Comparison of ENCODE assay signal across 17 cellular contexts in the genomic region with DNA sequence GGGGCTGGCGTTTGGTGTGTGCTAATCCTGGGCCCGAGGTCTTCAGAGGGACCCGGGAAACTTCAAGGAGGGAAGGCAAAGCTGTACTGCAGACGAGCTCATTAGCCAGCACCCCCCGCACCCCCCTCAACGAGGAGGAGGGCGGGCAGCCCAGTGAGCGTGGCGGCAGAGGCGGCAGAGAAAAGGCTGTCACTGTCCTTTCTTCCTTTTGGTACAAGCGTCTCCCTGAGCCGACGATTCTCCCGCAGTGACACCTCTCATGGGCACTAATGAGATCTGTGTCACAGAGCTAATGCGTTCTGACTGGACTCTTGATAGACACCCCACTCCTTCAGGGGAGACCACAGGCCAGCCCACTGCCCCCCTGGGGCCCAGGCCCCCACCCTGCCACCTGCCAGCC. TPM values are rescaled to one million over a fixed set of nuclear protein-coding genes. Genes with fewer than 3 reads are reported as not detected.
DNase-seq lines count a peak whose midpoint lies in the region; ATAC-seq and TF ChIP-seq lines count a peak whose summit lies in the region.
"Had no signal": no experiment of that assay in that cellular context is flagged by ENCODE, and none has a peak within 500 bp of the region (broad histone marks: within the 10 kb centered on the region; RNA-seq: fewer than 3 reads in every experiment).

No MANE protein-coding gene starts in this region.

- WGBS in tibial nerve, 2 donors = 70 to 72% methylated on average over 15 of the region's 15 CpGs

- ATAC-seq in GM19467 (IDR thresholded peaks at IDR 0.05; ENCODE audit: unreplicated experiment) = no peak
- ATAC-seq in activated T-cell treated with anti-CD3 and anti-CD28 coated beads, Interleukin-2, amount 50 U/mL, for 4 hours = no peak

- H3K27me3 ChIP-seq in tibial nerve = no peaks in the 10 kb centered on the region

- H3K4me1 Mint-ChIP-seq in activated T-cell treated with anti-CD3 and anti-CD28 coated beads, Interleukin-2, amount 50 U/mL, for 4 hours (ENCODE audit: low read depth) = peaks cover 2% of the 10 kb centered on the region

- no peaks in the 10 kb centered on the region for H3K27me3 Mint-ChIP-seq in activated T-cell treated with anti-CD3 and anti-CD28 coated beads, Interleukin-2, amount 50 U/mL, for 4 hours (ENCODE audit: low read depth)
- H3K27me3 Mint-ChIP-seq: B cell; CD4-positive, alpha-beta T cell had no signal

- no peaks in the 10 kb centered on the region for H3K9me3 ChIP-seq in tibial nerve

- DNase-seq in NCI-H82 (lab: John Stamatoyannopoulos, UW) (peak; percentile 53), NCI-H82 treated with DMSO at 0.1 percent for 48 hours (lab: John Stamatoyannopoulos, UW; ENCODE audit: unreplicated experiment) (no peak), globus pallidus (ENCODE audit: low spot score) (peak; percentile 16), pons (ENCODE audit: low spot score) (peak; percentile 24), tibial nerve (ENCODE audit: low spot score in 2 of 2) (no peak), KG1 (lab: John Stamatoyannopoulos, UW) (no peak)
- no peak for DNase-seq in activated T-cell treated with anti-CD3 and anti-CD28 coated beads, Interleukin-2, amount 50 U/mL, for 4 hours
- DNase-seq: ACHN; C1 segment of cervical spinal cord; Calu3; CD4-positive, alpha-beta T cell; DMS 273 treated with DMSO at 0.1 percent for 48 hours; GOT3; H9 had no signal

- no peak for TF ChIP-seq CTCF in tibial nerve (IDR thresholded peaks at IDR 0.05)

- no peaks in the 10 kb centered on the region for H3K9me3 Mint-ChIP-seq in activated T-cell treated with anti-CD3 and anti-CD28 coated beads, Interleukin-2, amount 50 U/mL, for 4 hours
- H3K9me3 Mint-ChIP-seq: CD4-positive, alpha-beta T cell; H9 had no signal

- TF ChIP-seq EP300 in tibial nerve (IDR thresholded peaks at IDR 0.05) = no peak

- H3K36me3 ChIP-seq in tibial nerve = peaks cover 0 to 42% (median 0%) of the 10 kb centered on the region in 3 donors

- peaks cover 14% of the 10 kb centered on the region for H3K36me3 Mint-ChIP-seq in activated T-cell treated with anti-CD3 and anti-CD28 coated beads, Interleukin-2, amount 50 U/mL, for 4 hours (ENCODE audit: insufficient read depth)

- TF ChIP-seq POLR2A in tibial nerve (IDR thresholded peaks at IDR 0.05) = no peak

- peaks cover 0 to 55% (median 35%) of the 10 kb centered on the region in 4 donors for H3K4me1 ChIP-seq in tibial nerve

- no peak overlapping the region for H3K4me3 Mint-ChIP-seq in activated T-cell treated with anti-CD3 and anti-CD28 coated beads, Interleukin-2, amount 50 U/mL, for 4 hours
- H3K4me3 Mint-ChIP-seq: B cell; CD4-positive, alpha-beta T cell; H9 had no signal

- H3K4me3 ChIP-seq in tibial nerve = no peak overlapping the region

- peak overlapping the region in 3 of 4 donors; percentile 50 to 93 (median 90) for H3K27ac ChIP-seq in tibial nerve
- H3K27ac ChIP-seq: 22Rv1 had no signal

RNA-seq across cellular contexts. Expression of a gene that starts 29.5 kb away (rescaled TPM):
- 10 to 100 TPM; 39.8 to 81.2 (median 67.0) TPM for total RNA-seq in tibial nerve
- total RNA-seq in activated T-cell treated with anti-CD3 and anti-CD28 coated beads, Interleukin-2, amount 50 U/mL, for 4 hours = 10 to 100 TPM; 40.4 to 50.5 (median 43.2) TPM

Comparison
In these comparisons a context has a peak if more than half of its experiments do, and no peak if none do; other contexts are left out.
1. DNase-seq: peak in NCI-H82 (single experiment), globus pallidus (single experiment) and pons (single experiment); none in NCI-H82 treated with DMSO at 0.1 percent for 48 hours (single experiment), tibial nerve (0 of 2), activated T-cell treated with anti-CD3 and anti-CD28 coated beads, Interleukin-2, amount 50 U/mL, for 4 hours (single experiment) and KG1 (single experiment).